ENCODE assay signal across 8 cellular contexts in genomic region chr1:28437924-28438699, GRCh38.
A peak's percentile ranks its signal among the peaks of the same experiment; 100 is the strongest.
DNase-seq lines count a peak whose midpoint lies in the region; ATAC-seq and TF ChIP-seq lines count a peak whose summit lies in the region.

No MANE protein-coding gene starts in this region.

- peaks cover 5% of the 10 kb centered on the region; the same call in 1 of the 2 replicates for H3K4me1 ChIP-seq in Caco-2
- peaks cover 0 to 16% (median 0%) of the 10 kb centered on the region in 4 donors for H3K4me1 ChIP-seq in Peyer's patch
- H3K4me1 ChIP-seq in lower lobe of right lung: peaks cover 16% of the 10 kb centered on the region
- H3K4me1 ChIP-seq in suprapubic skin: peaks cover 32% of the 10 kb centered on the region

- H3K27ac Mint-ChIP-seq in Caco-2 (ENCODE audit: unreplicated experiment): peak overlapping the region; percentile 79

- POLR2A ChIA-PET in Caco-2 (lab: Charles Lee): interaction anchor here (0.8 kb wide), 1 partner anchor 67 kb away, joined by 3 read pairs; no protein-coding TSS in a partner anchor

- no peak for TF ChIP-seq POLR2A in Peyer's patch (IDR thresholded peaks at IDR 0.05)
- TF ChIP-seq POLR2A in suprapubic skin (IDR thresholded peaks at IDR 0.05): peak in 1 of 2 donors; percentile 83

- H3K27me3 ChIP-seq in Caco-2 (replicated peaks; ENCODE audit: control insufficient read depth, insufficient read depth, low read length) (no peaks in the 10 kb centered on the region), Peyer's patch (no peaks in the 10 kb centered on the region), dorsolateral prefrontal cortex (no peaks in the 10 kb centered on the region), lower lobe of right lung (ENCODE audit: low read depth) (no peaks in the 10 kb centered on the region), suprapubic skin (no peaks in the 10 kb centered on the region)

- no peaks in the 10 kb centered on the region for H3K9me3 Mint-ChIP-seq in Caco-2 (ENCODE audit: unreplicated experiment)

- TF ChIP-seq CTCF in Caco-2 (IDR thresholded peaks at IDR 0.05; ENCODE audit: insufficient read depth in 1 of 2, low read depth in 1 of 2, low read length in 1 of 2, severe bottlenecking in 1 of 2, unreplicated experiment in 1 of 2): no peak
- no peak for TF ChIP-seq CTCF in Peyer's patch (IDR thresholded peaks at IDR 0.05)
- TF ChIP-seq CTCF in dorsolateral prefrontal cortex (IDR thresholded peaks at IDR 0.05 in 54 of 56, conservative IDR thresholded peaks at IDR 0.05 in 2 of 56; ENCODE audit: low read depth in 1 of 56, partially characterized antibody in 56 of 56): no peak
- TF ChIP-seq CTCF in lower lobe of right lung (IDR thresholded peaks at IDR 0.05): no peak
- TF ChIP-seq CTCF in suprapubic skin (IDR thresholded peaks at IDR 0.05): no peak

- H3K9me3 ChIP-seq in Caco-2: no peaks in the 10 kb centered on the region
- no peaks in the 10 kb centered on the region for H3K9me3 ChIP-seq in Peyer's patch
- no peaks in the 10 kb centered on the region for H3K9me3 ChIP-seq in lower lobe of right lung
- H3K9me3 ChIP-seq in suprapubic skin: no peaks in the 10 kb centered on the region

- H3K36me3 Mint-ChIP-seq in Caco-2 (ENCODE audit: insufficient read depth, unreplicated experiment): peaks cover 5% of the 10 kb centered on the region

- intact Hi-C loops in Caco-2 (cut with micrococcal nuclease; ENCODE audit: unreplicated experiment) (no loop called here), dorsolateral prefrontal cortex (cut with DNase I) (no loop called here), lower lobe of right lung (cut with DNase I) (no loop called here)

- H3K27ac ChIP-seq in Peyer's patch (peak overlapping the region in 3 of 4 donors; percentile 55 to 64 (median 56)), dorsolateral prefrontal cortex (peak overlapping the region in 33 of 59 donors; percentile 3 to 72 (median 36)), lower lobe of right lung (peak overlapping the region; percentile 82), suprapubic skin (peak overlapping the region; percentile 87)

- 23% methylated on average over 10 of the region's 10 CpGs for WGBS in suprapubic skin

- H3K4me1 Mint-ChIP-seq in Caco-2 (ENCODE audit: low read depth, unreplicated experiment): peaks cover 6% of the 10 kb centered on the region

- ATAC-seq in lower lobe of right lung (peak; percentile 100), HG03571 (IDR thresholded peaks at IDR 0.05; ENCODE audit: unreplicated experiment) (no peak)

- no peaks in the 10 kb centered on the region for H3K36me3 ChIP-seq in Caco-2 (ENCODE audit: control insufficient read depth, insufficient read depth, low read length)
- H3K36me3 ChIP-seq in Peyer's patch: no peaks in the 10 kb centered on the region
- peaks cover 4% of the 10 kb centered on the region for H3K36me3 ChIP-seq in lower lobe of right lung
- no peaks in the 10 kb centered on the region for H3K36me3 ChIP-seq in suprapubic skin

- CTCF ChIA-PET in Caco-2 (lab: Charles Lee): no interaction called here

- H3K27me3 Mint-ChIP-seq in Caco-2 (ENCODE audit: insufficient read depth, unreplicated experiment): no peaks in the 10 kb centered on the region

- TF ChIP-seq EP300 in suprapubic skin (IDR thresholded peaks at IDR 0.05): no peak

- BruUV-seq in Caco-2 (replicated peaks; lab: Mats Ljungman, UMichigan): TSS peak; percentile 84

- peak overlapping the region; percentile 62 for H3K4me3 Mint-ChIP-seq in Caco-2 (ENCODE audit: unreplicated experiment)

- no peak overlapping the region for H3K4me3 ChIP-seq in Caco-2 (ENCODE audit: low read depth, low read length)
- peak overlapping the region in 1 of 4 donors; percentile 30 for H3K4me3 ChIP-seq in Peyer's patch
- peak overlapping the region in 24 of 59 donors; percentile 0 to 36 (median 19) for H3K4me3 ChIP-seq in dorsolateral prefrontal cortex
- H3K4me3 ChIP-seq in lower lobe of right lung: peak overlapping the region; percentile 48
- peak overlapping the region; percentile 35 for H3K4me3 ChIP-seq in suprapubic skin

- DNase-seq in Caco-2 (peak; percentile 57 to 62), HCEC 1CT (peak; percentile 96), Peyer's patch (peak; percentile 22 to 74 (median 54)), dorsolateral prefrontal cortex (peak in 7 of 10 donors; percentile 30 to 61 (median 40)), lower lobe of right lung (peak; percentile 84), suprapubic skin (ENCODE audit: low spot score in 2 of 2) (peak; percentile 85), NCI-H774 (lab: John Stamatoyannopoulos, UW) (no peak)

Comparison
In these comparisons a context has a peak if more than half of its experiments do, and no peak if none do; other contexts are left out.
1. H3K27ac ChIP-seq: peak in every context shown above with its lines; median percentile 87 in suprapubic skin; 82 in lower lobe of right lung; 56 in Peyer's patch; 36 in dorsolateral prefrontal cortex.